Comparison of ENCODE assay signal across 13 cellular contexts in the genomic region with DNA sequence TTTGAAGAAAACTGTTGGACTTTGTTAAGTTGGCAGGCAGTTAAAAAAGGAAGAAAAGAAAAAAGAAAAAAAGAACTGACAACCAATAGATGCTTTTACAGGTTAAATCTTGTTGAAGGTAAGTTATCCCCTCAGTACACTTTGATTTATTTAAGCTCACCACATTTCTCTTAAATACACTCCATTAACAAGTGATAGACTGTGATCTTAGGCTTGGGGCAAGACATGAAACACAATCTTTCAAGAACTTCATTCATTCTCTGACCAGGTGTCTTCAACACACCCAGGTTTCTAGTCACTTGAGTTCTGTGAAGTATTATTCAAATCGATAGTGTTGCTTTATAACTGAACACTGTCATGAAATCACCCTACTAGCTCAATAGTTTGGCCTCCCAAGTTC.
DNase-seq lines count a peak whose midpoint lies in the region; ATAC-seq, FAIRE-seq and TF ChIP-seq lines count a peak whose summit lies in the region.
"Had no signal": no experiment of that assay in that cellular context is flagged by ENCODE, and none has a peak within 500 bp of the region (broad histone marks: within the 10 kb centered on the region; RNA-seq: fewer than 3 reads in every experiment).

No MANE protein-coding gene starts in this region.

- peaks cover 7 to 43% of the 10 kb centered on the region in 2 experiments for H3K79me1 ChIP-seq in IMR-90 (ENCODE audit: low read depth in 1 of 2, low read length in 2 of 2)

- FAIRE-seq in endothelial cell of umbilical vein (lab: Jason Lieb, UNC) = peak; percentile 8

- H3K4me3 Mint-ChIP-seq in activated naive CD8-positive, alpha-beta T cell treated with anti-CD3 and anti-CD28 coated beads, Interleukin-2, amount 10 ng/mL, durations not matched to agents 7 days and 5 days = peak overlapping the region; percentile 41
- H3K4me3 Mint-ChIP-seq in activated naive CD8-positive, alpha-beta T cell treated with anti-CD3 and anti-CD28 coated beads, Interleukin-2, amount 50 U/mL, for 24 hours = no peak overlapping the region
- H3K4me3 Mint-ChIP-seq in activated CD4-positive, alpha-beta T cell treated with anti-CD3 and anti-CD28 coated beads, Interleukin-2, amount 10 ng/mL, durations not matched to agents 24 days and 14 days = no peak overlapping the region
- no peak overlapping the region for H3K4me3 Mint-ChIP-seq in endothelial cell (ENCODE audit: unreplicated experiment)
- H3K4me3 Mint-ChIP-seq: naive thymus-derived CD4-positive, alpha-beta T cell had no signal

- no peak overlapping the region for H3K18ac ChIP-seq in IMR-90 (ENCODE audit: low read depth, low read length)

- no peaks in the 10 kb centered on the region for H3K36me3 Mint-ChIP-seq in activated naive CD8-positive, alpha-beta T cell treated with anti-CD3 and anti-CD28 coated beads, Interleukin-2, amount 10 ng/mL, durations not matched to agents 7 days and 5 days
- no peaks in the 10 kb centered on the region for H3K36me3 Mint-ChIP-seq in activated naive CD8-positive, alpha-beta T cell treated with anti-CD3 and anti-CD28 coated beads, Interleukin-2, amount 50 U/mL, for 24 hours (ENCODE audit: low read depth)
- no peaks in the 10 kb centered on the region for H3K36me3 Mint-ChIP-seq in activated CD4-positive, alpha-beta T cell treated with anti-CD3 and anti-CD28 coated beads, Interleukin-2, amount 10 ng/mL, durations not matched to agents 24 days and 14 days (ENCODE audit: low read depth)
- H3K36me3 Mint-ChIP-seq in endothelial cell (ENCODE audit: low read depth, unreplicated experiment) = peaks cover 8% of the 10 kb centered on the region

- no peaks in the 10 kb centered on the region for H3K27me3 ChIP-seq in IMR-90 (ENCODE audit: control insufficient read depth, insufficient read depth, low read length)
- no peaks in the 10 kb centered on the region for H3K27me3 ChIP-seq in endothelial cell of umbilical vein (ENCODE audit: control insufficient read depth in 2 of 2, insufficient read depth in 2 of 2, low read length in 2 of 2)
- H3K27me3 ChIP-seq: uterus had no signal

- TF ChIP-seq RAD21 in IMR-90 (IDR thresholded peaks at IDR 0.05; ENCODE audit: low read length) = no peak

- TF ChIP-seq POLR2A in IMR-90 (IDR thresholded peaks at IDR 0.05; ENCODE audit: low read depth, low read length) = no peak
- TF ChIP-seq POLR2A in endothelial cell of umbilical vein (IDR thresholded peaks at IDR 0.05; ENCODE audit: low read depth, low read length) = no peak

- H3K4me1 Mint-ChIP-seq in activated naive CD8-positive, alpha-beta T cell treated with anti-CD3 and anti-CD28 coated beads, Interleukin-2, amount 10 ng/mL, durations not matched to agents 7 days and 5 days = peaks cover 7% of the 10 kb centered on the region
- H3K4me1 Mint-ChIP-seq in activated naive CD8-positive, alpha-beta T cell treated with anti-CD3 and anti-CD28 coated beads, Interleukin-2, amount 50 U/mL, for 24 hours = peaks cover 6% of the 10 kb centered on the region
- H3K4me1 Mint-ChIP-seq in activated CD4-positive, alpha-beta T cell treated with anti-CD3 and anti-CD28 coated beads, Interleukin-2, amount 10 ng/mL, durations not matched to agents 24 days and 14 days = peaks cover 1% of the 10 kb centered on the region
- peaks cover 47% of the 10 kb centered on the region for H3K4me1 Mint-ChIP-seq in endothelial cell (ENCODE audit: unreplicated experiment)

- no peak overlapping the region for H3K4ac ChIP-seq in IMR-90 (ENCODE audit: low read depth, low read length)

- H3K36me3 ChIP-seq in IMR-90 (ENCODE audit: control insufficient read depth, insufficient read depth, low read length) (no peaks in the 10 kb centered on the region), endothelial cell of umbilical vein (ENCODE audit: control insufficient read depth in 2 of 2, extremely low read depth in 1 of 2, insufficient read depth in 2 of 2, low read length in 2 of 2) (no peaks in the 10 kb centered on the region)
- H3K36me3 ChIP-seq: uterus had no signal

- no peak overlapping the region for H2BK5ac ChIP-seq in IMR-90 (ENCODE audit: low read depth, low read length, poor library complexity, severe bottlenecking)

- H3K4me3 ChIP-seq in IMR-90 (ENCODE audit: insufficient read depth, low read depth, low read length) (no peak overlapping the region; the same call in 1 of the 2 replicates), endothelial cell of umbilical vein (replicated peaks in 1 of 3; ENCODE audit: insufficient read depth in 1 of 3, low read depth in 1 of 3, low read length in 3 of 3) (no peak overlapping the region), skeletal muscle cell (ENCODE audit: low read depth, low read length) (peak overlapping the region; percentile 93)

- H4K20me1 ChIP-seq in IMR-90 (ENCODE audit: insufficient read depth, low read length) (peaks cover 7% of the 10 kb centered on the region; the same call in 1 of the 2 replicates), endothelial cell of umbilical vein (replicated peaks; ENCODE audit: control insufficient read depth, extremely low read depth, insufficient read depth, low read length) (no peaks in the 10 kb centered on the region)

- no peak overlapping the region for H2BK20ac ChIP-seq in IMR-90 (ENCODE audit: low read depth, low read length)

- no peak overlapping the region for H3K23ac ChIP-seq in IMR-90 (ENCODE audit: low read depth, low read length)

- H3K4me2 ChIP-seq in IMR-90 (ENCODE audit: low read depth, low read length) = peak overlapping the region; percentile 89
- H3K4me2 ChIP-seq in endothelial cell of umbilical vein (ENCODE audit: insufficient read depth, low read length) = no peak overlapping the region

- H3K9me3 ChIP-seq in IMR-90 (ENCODE audit: control insufficient read depth, insufficient read depth, low read length) (no peaks in the 10 kb centered on the region), endothelial cell of umbilical vein (replicated peaks; ENCODE audit: control insufficient read depth, insufficient read depth, low read length) (no peaks in the 10 kb centered on the region)
- H3K9me3 ChIP-seq: uterus had no signal

- no peak overlapping the region for H4K8ac ChIP-seq in IMR-90 (ENCODE audit: low read depth in 2 of 2, low read length in 2 of 2)

- H3K56ac ChIP-seq in IMR-90 (ENCODE audit: extremely low read depth, insufficient read depth, low read length) = no peak overlapping the region

- in situ Hi-C loops in IMR-90 (cut with MboI; ENCODE audit: low sequenced_read_pairs) = no loop called here

- peaks cover 1% of the 10 kb centered on the region; the same call in 1 of the 2 replicates for H3K4me1 ChIP-seq in IMR-90 (ENCODE audit: control insufficient read depth, insufficient read depth, low read length)
- peaks cover 14% of the 10 kb centered on the region for H3K4me1 ChIP-seq in endothelial cell of umbilical vein (ENCODE audit: control insufficient read depth, extremely low read depth, insufficient read depth, low read length)
- H3K4me1 ChIP-seq: uterus had no signal

- BruUV-seq in IMR-90 (replicated peaks; lab: Mats Ljungman, UMichigan) (no TSS peak), endothelial cell of umbilical vein (replicated peaks; lab: Mats Ljungman, UMichigan) (no TSS peak)

- POLR2A ChIA-PET in activated naive CD8-positive, alpha-beta T cell treated with anti-CD3 and anti-CD28 coated beads, Interleukin-2, amount 10 ng/mL, durations not matched to agents 7 days and 5 days (lab: Charles Lee) = no interaction called here
- POLR2A ChIA-PET in IMR-90 (lab: Charles Lee; ENCODE audit: unreplicated experiment) = interaction anchor here (0.6 kb wide), 1 partner anchor 912 kb away, joined by 3 read pairs; no protein-coding TSS in a partner anchor
- POLR2A ChIA-PET in endothelial cell of umbilical vein (lab: Charles Lee) = no interaction called here

- no CpG with 5 or more reads among the region's 1 CpG for WGBS in IMR-90 (ENCODE audit: extremely low coverage in 2 of 2, insufficient read length in 1 of 2), 2 experiments

- H4K5ac ChIP-seq in IMR-90 (ENCODE audit: low read depth, low read length) = no peak overlapping the region

- no peaks in the 10 kb centered on the region; the same call in 1 of the 2 replicates for H3K9me1 ChIP-seq in IMR-90 (ENCODE audit: insufficient read depth, low read length)
- no peaks in the 10 kb centered on the region for H3K9me1 ChIP-seq in endothelial cell of umbilical vein (replicated peaks; ENCODE audit: control insufficient read depth, extremely low read depth, insufficient read depth, low read length)

- no peak overlapping the region for H2AFZ ChIP-seq in IMR-90 (replicated peaks; ENCODE audit: low read length, poor library complexity)
- H2AFZ ChIP-seq in endothelial cell of umbilical vein (ENCODE audit: low read depth, low read length) = no peak overlapping the region

- no peak overlapping the region for H3K27ac Mint-ChIP-seq in activated naive CD8-positive, alpha-beta T cell treated with anti-CD3 and anti-CD28 coated beads, Interleukin-2, amount 10 ng/mL, durations not matched to agents 7 days and 5 days
- no peak overlapping the region for H3K27ac Mint-ChIP-seq in activated naive CD8-positive, alpha-beta T cell treated with anti-CD3 and anti-CD28 coated beads, Interleukin-2, amount 50 U/mL, for 24 hours
- H3K27ac Mint-ChIP-seq in activated CD4-positive, alpha-beta T cell treated with anti-CD3 and anti-CD28 coated beads, Interleukin-2, amount 10 ng/mL, durations not matched to agents 24 days and 14 days = no peak overlapping the region
- no peak overlapping the region for H3K27ac Mint-ChIP-seq in endothelial cell (ENCODE audit: unreplicated experiment)
- H3K27ac Mint-ChIP-seq: activated B cell treated with CpG ODN at 0.5 μM for 24 hours; naive thymus-derived CD4-positive, alpha-beta T cell had no signal

- no peak overlapping the region for H2BK15ac ChIP-seq in IMR-90 (ENCODE audit: low read depth, low read length)

- ATAC-seq in activated naive CD8-positive, alpha-beta T cell treated with anti-CD3 and anti-CD28 coated beads, Interleukin-2, amount 10 ng/mL, durations not matched to agents 7 days and 5 days (ENCODE audit: low read depth) = no peak
- no peak for ATAC-seq in activated naive CD8-positive, alpha-beta T cell treated with anti-CD3 and anti-CD28 coated beads, Interleukin-2, amount 50 U/mL, for 24 hours
- no peak for ATAC-seq in IMR-90 (ENCODE audit: low read depth)
- ATAC-seq: naive thymus-derived CD4-positive, alpha-beta T cell had no signal

- intact Hi-C loops in IMR-90 (cut with micrococcal nuclease) (loop anchor here (5.0 kb wide), 2 partner anchors 64 to 346 kb away; no protein-coding TSS in a partner anchor), endothelial cell of umbilical vein (cut with micrococcal nuclease) (loop anchor here (5.0 kb wide), 3 partner anchors 144 to 1979 kb away; no protein-coding TSS in a partner anchor)
- intact Hi-C loops in activated CD4-positive, alpha-beta T cell treated with anti-CD3 and anti-CD28 coated beads, Interleukin-2, amount 10 ng/mL, durations not matched to agents 24 days and 14 days (cut with micrococcal nuclease) = no loop called here

- H2BK120ac ChIP-seq in IMR-90 (ENCODE audit: low read depth, low read length) = no peak overlapping the region

- H3K27me3 Mint-ChIP-seq in activated naive CD8-positive, alpha-beta T cell treated with anti-CD3 and anti-CD28 coated beads, Interleukin-2, amount 10 ng/mL, durations not matched to agents 7 days and 5 days = peaks cover 6% of the 10 kb centered on the region
- H3K27me3 Mint-ChIP-seq in activated naive CD8-positive, alpha-beta T cell treated with anti-CD3 and anti-CD28 coated beads, Interleukin-2, amount 50 U/mL, for 24 hours = peaks cover 13% of the 10 kb centered on the region
- peaks cover 11% of the 10 kb centered on the region for H3K27me3 Mint-ChIP-seq in activated CD4-positive, alpha-beta T cell treated with anti-CD3 and anti-CD28 coated beads, Interleukin-2, amount 10 ng/mL, durations not matched to agents 24 days and 14 days
- peaks cover 7% of the 10 kb centered on the region for H3K27me3 Mint-ChIP-seq in endothelial cell (ENCODE audit: unreplicated experiment)

- H3K9ac ChIP-seq in IMR-90 (ENCODE audit: low read depth, low read length) = no peak overlapping the region
- no peak overlapping the region for H3K9ac ChIP-seq in endothelial cell of umbilical vein (replicated peaks; ENCODE audit: extremely low read depth, insufficient read depth, low read length)

- H3K27ac ChIP-seq in IMR-90 (ENCODE audit: insufficient read depth, low read length) (no peak overlapping the region), endothelial cell of umbilical vein (ENCODE audit: insufficient read depth, low read depth, low read length) (no peak overlapping the region)
- H3K27ac ChIP-seq: uterus had no signal

- H3K9me3 Mint-ChIP-seq in activated naive CD8-positive, alpha-beta T cell treated with anti-CD3 and anti-CD28 coated beads, Interleukin-2, amount 10 ng/mL, durations not matched to agents 7 days and 5 days = no peaks in the 10 kb centered on the region
- no peaks in the 10 kb centered on the region for H3K9me3 Mint-ChIP-seq in activated naive CD8-positive, alpha-beta T cell treated with anti-CD3 and anti-CD28 coated beads, Interleukin-2, amount 50 U/mL, for 24 hours
- no peaks in the 10 kb centered on the region for H3K9me3 Mint-ChIP-seq in activated CD4-positive, alpha-beta T cell treated with anti-CD3 and anti-CD28 coated beads, Interleukin-2, amount 10 ng/mL, durations not matched to agents 24 days and 14 days
- no peaks in the 10 kb centered on the region for H3K9me3 Mint-ChIP-seq in endothelial cell (ENCODE audit: unreplicated experiment)

- no peak for DNase-seq in activated naive CD8-positive, alpha-beta T cell treated with anti-CD3 and anti-CD28 coated beads, Interleukin-2, amount 10 ng/mL, durations not matched to agents 7 days and 5 days
- no peak for DNase-seq in activated naive CD8-positive, alpha-beta T cell treated with anti-CD3 and anti-CD28 coated beads, Interleukin-2, amount 50 U/mL, for 24 hours
- DNase-seq in IMR-90 = no peak
- no peak for DNase-seq in endothelial cell of umbilical vein (ENCODE audit: low read depth, low spot score)
- no peak for DNase-seq in skeletal muscle cell (ENCODE audit: low read depth)
- no peak for DNase-seq in activated CD4-positive, alpha-beta T cell treated with anti-CD3 and anti-CD28 coated beads, Interleukin-2, amount 10 ng/mL, durations not matched to agents 24 days and 14 days
- no peak for DNase-seq in endothelial cell (ENCODE audit: low spot score)
- DNase-seq in anterior cingulate cortex (lab: John Stamatoyannopoulos, UW) = no peak
- DNase-seq: activated B cell treated with CpG ODN at 0.5 μM for 24 hours; activated T-cell treated with anti-CD3 and anti-CD28 coated beads, Interleukin-2, amount 50 U/mL, for 48 hours; AML-193; naive thymus-derived CD4-positive, alpha-beta T cell; uterus had no signal

- CTCF ChIA-PET in IMR-90 (lab: Yijun Ruan, JAX) = interaction anchor here (0.9 kb wide), 1 partner anchor 346 kb away, joined by 3 read pairs; no protein-coding TSS in a partner anchor
- CTCF ChIA-PET in endothelial cell of umbilical vein (lab: Charles Lee) = interaction anchor here (1.3 to 2.7 kb wide), 3 partner anchors 8 to 370 kb away, joined by 4 to 18 read pairs (median 13); no protein-coding TSS in a partner anchor

- H3K79me2 ChIP-seq in endothelial cell of umbilical vein (ENCODE audit: control insufficient read depth, insufficient read depth, low read length) = no peaks in the 10 kb centered on the region

- H3K14ac ChIP-seq in IMR-90 (replicated peaks; ENCODE audit: low read depth, low read length) = no peak overlapping the region

- TF ChIP-seq CTCF in IMR-90 (conservative IDR thresholded peaks at IDR 0.05; ENCODE audit: low read depth, low read length) (no peak), endothelial cell of umbilical vein (IDR thresholded peaks at IDR 0.05; ENCODE audit: extremely low read depth in 1 of 2, insufficient read depth in 1 of 2, low read depth in 1 of 2, low read length in 2 of 2) (no peak), endothelial cell (IDR thresholded peaks at IDR 0.05; ENCODE audit: unreplicated experiment) (no peak)

- dilution Hi-C loops in IMR-90 (cut with HindIII; ENCODE audit: low sequenced_read_pairs, unreplicated experiment) = no loop called here
- dilution Hi-C loops in endothelial cell of umbilical vein (cut with MboI; ENCODE audit: extremely low pct_ligation_motif_present, low sequenced_read_pairs) = no loop called here

- no peak overlapping the region for H2AK9ac ChIP-seq in IMR-90 (replicated peaks; ENCODE audit: low read depth, low read length, poor library complexity)

- no peak overlapping the region for H4K91ac ChIP-seq in IMR-90 (ENCODE audit: insufficient read depth, low read depth, low read length)

- no peak overlapping the region for H2AK5ac ChIP-seq in IMR-90 (ENCODE audit: low read depth, low read length)
